In genomic region chr22:42282943-42283287, GRCh38 we compare ENCODE assay signal across 11 cellular contexts. TPM values are rescaled to one million over a fixed set of nuclear protein-coding genes. Genes with fewer than 3 reads are reported as not detected.
DNase-seq lines count a peak whose midpoint lies in the region; ATAC-seq, FAIRE-seq and TF ChIP-seq lines count a peak whose summit lies in the region.
"Had no signal": no experiment of that assay in that cellular context is flagged by ENCODE, and none has a peak within 500 bp of the region (broad histone marks: within the 10 kb centered on the region; RNA-seq: fewer than 3 reads in every experiment).

No MANE protein-coding gene starts in this region.

- H3K36me3 ChIP-seq in right atrium auricular region (no peaks in the 10 kb centered on the region), upper lobe of right lung (no peaks in the 10 kb centered on the region), kidney (ENCODE audit: control insufficient read depth in 1 of 2, insufficient read depth in 2 of 2, low read length in 2 of 2) (no peaks in the 10 kb centered on the region)

- peaks cover 23% of the 10 kb centered on the region for H3K27me3 Mint-ChIP-seq in chondrocyte (ENCODE audit: low read depth)
- H3K27me3 Mint-ChIP-seq in naive thymus-derived CD8-positive, alpha-beta T cell: peaks cover 0 to 15% (median 5%) of the 10 kb centered on the region in 5 donors

- intact Hi-C loops in Right ventricle myocardium inferior (cut with DNase I): no loop called here
- intact Hi-C loops in upper lobe of right lung (cut with DNase I): no loop called here
- intact Hi-C loops in kidney (cut with DNase I): no loop called here

- no peak overlapping the region for H3K27ac Mint-ChIP-seq in chondrocyte (ENCODE audit: unreplicated experiment)
- H3K27ac Mint-ChIP-seq in naive thymus-derived CD8-positive, alpha-beta T cell: peak overlapping the region in 4 of 10 donors; percentile 21 to 80 (median 44)
- H3K27ac Mint-ChIP-seq: HFFc6, IgD-negative memory B cell had no signal

- no peak overlapping the region for H3K9ac ChIP-seq in kidney (ENCODE audit: low read length in 2 of 2)

- no peaks in the 10 kb centered on the region for H3K36me3 Mint-ChIP-seq in chondrocyte (ENCODE audit: low read depth)
- no peaks in the 10 kb centered on the region for H3K36me3 Mint-ChIP-seq in naive thymus-derived CD8-positive, alpha-beta T cell
- H3K36me3 Mint-ChIP-seq: IgD-negative memory B cell had no signal

- DNase-seq in Right ventricle myocardium inferior (ENCODE audit: missing footprints) (peak; percentile 51), right atrium auricular region (ENCODE audit: low spot score) (no peak), chondrocyte (ENCODE audit: low spot score) (no peak), upper lobe of right lung (peak; percentile 40), pons (ENCODE audit: low spot score) (no peak), kidney (no peak)
- no peak for DNase-seq in naive thymus-derived CD8-positive, alpha-beta T cell
- DNase-seq in activated CD4-positive, alpha-beta T cell treated with anti-CD3 and anti-CD28 coated beads for 4 hours: no peak
- DNase-seq: activated CD8-positive, alpha-beta memory T cell treated with anti-CD3 and anti-CD28 coated beads, Interleukin-2, amount 50 U/mL, for 48 hours; HFFc6 had no signal

- FAIRE-seq in kidney (lab: Jason Lieb, UNC): no peak

- ATAC-seq in Right ventricle myocardium inferior (no peak), upper lobe of right lung (no peak)
- no peak for ATAC-seq in naive thymus-derived CD8-positive, alpha-beta T cell

- H3K4me3 Mint-ChIP-seq in chondrocyte (ENCODE audit: unreplicated experiment): peak overlapping the region; percentile 28
- peak overlapping the region; percentile 34 to 75 (median 64) for H3K4me3 Mint-ChIP-seq in naive thymus-derived CD8-positive, alpha-beta T cell
- H3K4me3 Mint-ChIP-seq: HFFc6 had no signal

- H3K9me3 ChIP-seq in right atrium auricular region (no peaks in the 10 kb centered on the region), upper lobe of right lung (no peaks in the 10 kb centered on the region), kidney (ENCODE audit: control insufficient read depth in 1 of 2, low read length in 2 of 2) (no peaks in the 10 kb centered on the region)

- H3K9me3 Mint-ChIP-seq in chondrocyte (ENCODE audit: low read depth): no peaks in the 10 kb centered on the region
- H3K9me3 Mint-ChIP-seq in naive thymus-derived CD8-positive, alpha-beta T cell: no peaks in the 10 kb centered on the region
- H3K9me3 Mint-ChIP-seq: HFFc6, IgD-negative memory B cell had no signal

- H3K27me3 ChIP-seq in right atrium auricular region (peaks cover 0 to 7% of the 10 kb centered on the region in 2 donors), upper lobe of right lung (peaks cover 29% of the 10 kb centered on the region)

- peaks cover 7% of the 10 kb centered on the region for H3K4me1 Mint-ChIP-seq in chondrocyte (ENCODE audit: low read depth)
- H3K4me1 Mint-ChIP-seq in naive thymus-derived CD8-positive, alpha-beta T cell: peaks cover 11 to 40% (median 36%) of the 10 kb centered on the region in 4 donors

- peaks cover 0 to 14% of the 10 kb centered on the region in 2 donors for H3K4me1 ChIP-seq in right atrium auricular region
- H3K4me1 ChIP-seq in upper lobe of right lung: peaks cover 5% of the 10 kb centered on the region
- H3K4me1 ChIP-seq in kidney (ENCODE audit: control insufficient read depth in 1 of 2, insufficient read depth in 1 of 2, low read depth in 1 of 2, low read length in 2 of 2): peaks cover 0 to 9% of the 10 kb centered on the region in 2 donors

- POLR2A ChIA-PET in naive thymus-derived CD8-positive, alpha-beta T cell (lab: Charles Lee): interaction anchor here (0.6 to 1.1 kb wide), 2 partner anchors 11 to 115 kb away, joined by 3 read pairs; no protein-coding TSS in a partner anchor

- H3K4me3 ChIP-seq in right atrium auricular region (peak overlapping the region in 1 of 2 donors; percentile 47), upper lobe of right lung (peak overlapping the region; percentile 33), kidney (ENCODE audit: low read length in 2 of 2) (no peak overlapping the region)

- H3K27ac ChIP-seq in right atrium auricular region (no peak overlapping the region), upper lobe of right lung (no peak overlapping the region), kidney (ENCODE audit: low read depth in 2 of 2, low read length in 2 of 2) (no peak overlapping the region)

- TF ChIP-seq CTCF in right atrium auricular region (IDR thresholded peaks at IDR 0.05): no peak
- no peak for TF ChIP-seq CTCF in chondrocyte (IDR thresholded peaks at IDR 0.05)
- TF ChIP-seq CTCF in upper lobe of right lung (IDR thresholded peaks at IDR 0.05): no peak
- no peak for TF ChIP-seq CTCF in kidney (IDR thresholded peaks at IDR 0.05; ENCODE audit: borderline replicate concordance, extremely low read depth, insufficient read depth)

RNA-seq across cellular contexts. Expression of gene TCF20, which starts 12.5 kb away (rescaled TPM):
- total RNA-seq in Right ventricle myocardium inferior (16.7 TPM), right atrium auricular region (10 to 100 TPM; 13.6 to 15.5 TPM), chondrocyte (27.3 to 35.1 TPM (median 31.0 TPM) in 3 replicates), upper lobe of right lung (47.4 TPM), kidney (63.6 TPM)
- 100 to 1,000 TPM in 1 of 2 experiments, 10 to 100 TPM in 1; 98.2 to 109 TPM for total RNA-seq in naive thymus-derived CD8-positive, alpha-beta T cell
- polyA plus RNA-seq in naive thymus-derived CD8-positive, alpha-beta T cell: 1 to 10 TPM; 1.3 to 3.4 (median 2.4) TPM
- 6.1 TPM for polyA plus RNA-seq in kidney (ENCODE audit: insufficient read depth, low read depth, low replicate concordance)

Comparison
In these comparisons a context has a peak if more than half of its experiments do, and no peak if none do; other contexts are left out.
1. DNase-seq: peak in Right ventricle myocardium inferior (single experiment) and upper lobe of right lung (single experiment); none in right atrium auricular region (single experiment), chondrocyte (single experiment), naive thymus-derived CD8-positive, alpha-beta T cell (0 of 10), pons (single experiment), kidney (single experiment) and activated CD4-positive, alpha-beta T cell treated with anti-CD3 and anti-CD28 coated beads for 4 hours (0 of 2).